ENCODE assay signal across 21 cellular contexts in genomic region chr15:52552303-52552702, GRCh38. TPM values are rescaled to one million over a fixed set of nuclear protein-coding genes. Genes with fewer than 3 reads are reported as not detected.
DNase-seq lines count a peak whose midpoint lies in the region; ATAC-seq and TF ChIP-seq lines count a peak whose summit lies in the region.
"Had no signal": no experiment of that assay in that cellular context is flagged by ENCODE, and none has a peak within 500 bp of the region (broad histone marks: within the 10 kb centered on the region; RNA-seq: fewer than 3 reads in every experiment).

No MANE protein-coding gene starts in this region.

- H3K27me3 ChIP-seq in colonic mucosa (no peaks in the 10 kb centered on the region), neutrophil (no peaks in the 10 kb centered on the region), upper lobe of right lung (no peaks in the 10 kb centered on the region)
- H3K27me3 ChIP-seq: BLaER1 treated with 17β-estradiol and CSF1 and Interleukin-3, amounts not matched to agents 10 nM and 100 nM had no signal

- H3K27me3 Mint-ChIP-seq in chondrocyte (ENCODE audit: low read depth): no peaks in the 10 kb centered on the region
- H3K27me3 Mint-ChIP-seq: CD4-positive, alpha-beta memory T cell had no signal

- peaks cover 6% of the 10 kb centered on the region for H3K36me3 ChIP-seq in colonic mucosa
- H3K36me3 ChIP-seq in neutrophil: peaks cover 10% of the 10 kb centered on the region
- H3K36me3 ChIP-seq in upper lobe of right lung: peaks cover 52% of the 10 kb centered on the region

- H3K4me1 ChIP-seq in colonic mucosa (no peaks in the 10 kb centered on the region), neutrophil (ENCODE audit: control insufficient read depth in 1 of 2, insufficient read depth in 1 of 2, low read depth in 1 of 2, low read length in 1 of 2) (peaks cover 59 to 63% of the 10 kb centered on the region in 2 experiments), upper lobe of right lung (no peaks in the 10 kb centered on the region)

- ATAC-seq in left ventricle myocardium superior (peak; percentile 39), upper lobe of right lung (peak; percentile 57), GM18511 (IDR thresholded peaks at IDR 0.05; ENCODE audit: unreplicated experiment) (no peak)
- ATAC-seq: HCT116 had no signal

- H3K4me3 Mint-ChIP-seq in chondrocyte (ENCODE audit: unreplicated experiment): no peak overlapping the region
- H3K4me3 Mint-ChIP-seq: CD4-positive, alpha-beta memory T cell had no signal

- H3K9me3 Mint-ChIP-seq in chondrocyte (ENCODE audit: low read depth): no peaks in the 10 kb centered on the region
- H3K9me3 Mint-ChIP-seq: CD4-positive, alpha-beta memory T cell had no signal

- peaks cover 14% of the 10 kb centered on the region for H3K4me1 Mint-ChIP-seq in chondrocyte (ENCODE audit: low read depth)

- DNase-seq in left ventricle myocardium superior (no peak), cardiac septum (ENCODE audit: low spot score) (no peak), colonic mucosa (no peak), upper lobe of right lung (no peak), chondrocyte (ENCODE audit: low spot score) (no peak), ACHN (no peak)
- DNase-seq: AML-193; CD4-positive, alpha-beta memory T cell; COR-L47; DMS53; Karpas-422; NCI-H1417; NCI-H1694; NCI-H2029 treated with DMSO at 0.1 percent for 48 hours; NCI-H526 treated with DMSO at 0.1 percent for 48 hours; RPMI8226; SHP77 had no signal

- in situ Hi-C loops in ACHN (cut with HindIII; ENCODE audit: low pct_ligation_motif_present, low pct_unique_long_range_greater_than_20kb, low sequenced_read_pairs): no loop called here

- peaks cover 24% of the 10 kb centered on the region for H3K36me3 Mint-ChIP-seq in chondrocyte (ENCODE audit: low read depth)

- intact Hi-C loops in left ventricle myocardium superior (cut with micrococcal nuclease): no loop called here
- intact Hi-C loops in cardiac septum (cut with DNase I): no loop called here
- intact Hi-C loops in colonic mucosa (cut with DNase I): no loop called here
- intact Hi-C loops in upper lobe of right lung (cut with DNase I): no loop called here

- TF ChIP-seq CTCF in colonic mucosa (IDR thresholded peaks at IDR 0.05) (no peak), neutrophil (IDR thresholded peaks at IDR 0.05) (no peak), upper lobe of right lung (IDR thresholded peaks at IDR 0.05) (no peak), chondrocyte (IDR thresholded peaks at IDR 0.05) (no peak)

- no peak overlapping the region for H3K9ac ChIP-seq in colonic mucosa (ENCODE audit: low read depth in 2 of 2, low read length in 2 of 2)
- H3K9ac ChIP-seq: BLaER1 treated with 17β-estradiol and CSF1 and Interleukin-3, amounts not matched to agents 10 nM and 100 nM had no signal

- H3K9me3 ChIP-seq in colonic mucosa (no peaks in the 10 kb centered on the region), neutrophil (no peaks in the 10 kb centered on the region), upper lobe of right lung (no peaks in the 10 kb centered on the region)
- H3K9me3 ChIP-seq: BLaER1 treated with 17β-estradiol and CSF1 and Interleukin-3, amounts not matched to agents 10 nM and 100 nM had no signal

- H3K27ac Mint-ChIP-seq in chondrocyte (ENCODE audit: unreplicated experiment): no peak overlapping the region

- H3K27ac ChIP-seq in colonic mucosa: peak overlapping the region; percentile 18
- peak overlapping the region; percentile 93 for H3K27ac ChIP-seq in neutrophil
- H3K27ac ChIP-seq in upper lobe of right lung: no peak overlapping the region
- H3K27ac ChIP-seq: BLaER1 treated with 17β-estradiol and CSF1 and Interleukin-3, amounts not matched to agents 10 nM and 100 nM had no signal

- H3K4me3 ChIP-seq in colonic mucosa: no peak overlapping the region
- H3K4me3 ChIP-seq in neutrophil (ENCODE audit: low read depth in 1 of 2, low read length in 1 of 2): peak overlapping the region; percentile 36 to 48
- no peak overlapping the region for H3K4me3 ChIP-seq in upper lobe of right lung
- H3K4me3 ChIP-seq: BLaER1 treated with 17β-estradiol and CSF1 and Interleukin-3, amounts not matched to agents 10 nM and 100 nM had no signal

RNA-seq across cellular contexts. Expression of gene ARPP19, which starts 16.5 kb away (rescaled TPM):
- 165 TPM for total RNA-seq in left ventricle myocardium superior
- 131 TPM for total RNA-seq in cardiac septum
- 100 to 1,000 TPM in 1 of 2 donors, 10 to 100 TPM in 1; 72.2 to 116 TPM for total RNA-seq in colonic mucosa
- total RNA-seq in upper lobe of right lung: 156 TPM
- total RNA-seq in chondrocyte: 160 to 179 TPM (median 166 TPM) in 3 replicates

RNA-seq across cellular contexts. Expression of gene MYO5A, which starts 23.6 kb away (rescaled TPM):
- total RNA-seq in left ventricle myocardium superior: 6.7 TPM
- total RNA-seq in cardiac septum: 11.4 TPM
- 1 to 10 TPM; 2.6 to 6.0 TPM for total RNA-seq in colonic mucosa
- 26.0 TPM for total RNA-seq in upper lobe of right lung
- total RNA-seq in chondrocyte: 40.9 to 44.7 TPM (median 41.0 TPM) in 3 replicates

Comparison
In these comparisons a context has a peak if more than half of its experiments do, and no peak if none do; other contexts are left out.
1. H3K4me3 ChIP-seq: peak in neutrophil (2 of 2); none in colonic mucosa (single experiment) and upper lobe of right lung (single experiment).